33 cellular contexts compared by ENCODE assay signal in genomic region chr3:114619771-114620170, GRCh38.
"Had no signal": no experiment of that assay in that cellular context is flagged by ENCODE, and none has a peak within 500 bp of the region (broad histone marks: within the 10 kb centered on the region; RNA-seq: fewer than 3 reads in every experiment).

No MANE protein-coding gene starts in this region.

- H3K4me3 ChIP-seq: body of pancreas, gastrocnemius medialis, heart left ventricle had no signal

- H3K9me3 Mint-ChIP-seq: activated B cell treated with CpG ODN at 0.5 μM for 24 hours; activated CD4-positive, alpha-beta memory T cell treated with anti-CD3 and anti-CD28 coated beads, Interleukin-2, amount 10 ng/mL, durations not matched to agents 7 days and 5 days; activated CD4-positive, alpha-beta T cell treated with anti-CD3 and anti-CD28 coated beads, Interleukin-2, amount 10 ng/mL, durations not matched to agents 24 days and 14 days; activated T-cell treated with anti-CD3 and anti-CD28 coated beads, Interleukin-2, amount 50 U/mL, for 24 hours; activated T-cell treated with anti-CD3 and anti-CD28 coated beads, Interleukin-2, amount 50 U/mL, for 72 hours; central memory CD8-positive, alpha-beta T cell; effector memory CD8-positive, alpha-beta T cell; T-helper 2 cell treated with Interferon-gamma antibody and Interleukin-4, amounts not matched to agents 5 μg/mL and 100 μg/mL, for 36 hours had no signal

- H3K27me3 ChIP-seq: body of pancreas, gastrocnemius medialis, heart left ventricle had no signal

- H3K27me3 Mint-ChIP-seq: activated B cell treated with CpG ODN at 0.5 μM for 24 hours; activated CD4-positive, alpha-beta memory T cell treated with anti-CD3 and anti-CD28 coated beads, Interleukin-2, amount 10 ng/mL, durations not matched to agents 7 days and 5 days; activated CD4-positive, alpha-beta T cell treated with anti-CD3 and anti-CD28 coated beads, Interleukin-2, amount 10 ng/mL, durations not matched to agents 24 days and 14 days; activated naive CD8-positive, alpha-beta T cell; activated T-cell treated with anti-CD3 and anti-CD28 coated beads, Interleukin-2, amount 50 U/mL, for 24 hours; activated T-helper 17 cell treated with anti-CD3 and anti-CD28 coated beads, Interleukin-2, amount 50 U/mL, for 72 hours; central memory CD8-positive, alpha-beta T cell; effector memory CD8-positive, alpha-beta T cell; T-helper 17 cell had no signal

- H3K4me3 Mint-ChIP-seq: activated B cell treated with CpG ODN at 0.5 μM for 24 hours; activated CD4-positive, alpha-beta memory T cell treated with anti-CD3 and anti-CD28 coated beads, Interleukin-2, amount 10 ng/mL, durations not matched to agents 7 days and 5 days; activated CD4-positive, alpha-beta T cell treated with anti-CD3 and anti-CD28 coated beads, Interleukin-2, amount 10 ng/mL, durations not matched to agents 24 days and 14 days; activated naive CD8-positive, alpha-beta T cell; activated T-cell treated with anti-CD3 and anti-CD28 coated beads, Interleukin-2, amount 50 U/mL, for 24 hours; activated T-cell treated with anti-CD3 and anti-CD28 coated beads, Interleukin-2, amount 50 U/mL, for 72 hours; activated T-helper 17 cell treated with anti-CD3 and anti-CD28 coated beads, Interleukin-2, amount 50 U/mL, for 72 hours; central memory CD8-positive, alpha-beta T cell; effector memory CD8-positive, alpha-beta T cell; T-helper 17 cell; T-helper 2 cell treated with Interferon-gamma antibody and Interleukin-4, amounts not matched to agents 5 μg/mL and 100 μg/mL, for 36 hours had no signal

- H3K9me3 ChIP-seq: body of pancreas, gastrocnemius medialis, heart left ventricle had no signal

- FAIRE-seq: colon had no signal

- H3K27ac ChIP-seq: body of pancreas, heart left ventricle, WERI-Rb-1 had no signal

- H3K27ac Mint-ChIP-seq: activated B cell treated with CpG ODN at 0.5 μM for 24 hours; activated CD4-positive, alpha-beta memory T cell treated with anti-CD3 and anti-CD28 coated beads, Interleukin-2, amount 10 ng/mL, durations not matched to agents 7 days and 5 days; activated CD4-positive, alpha-beta T cell treated with anti-CD3 and anti-CD28 coated beads, Interleukin-2, amount 10 ng/mL, durations not matched to agents 24 days and 14 days; activated naive CD8-positive, alpha-beta T cell; activated T-cell treated with anti-CD3 and anti-CD28 coated beads, Interleukin-2, amount 50 U/mL, for 24 hours; activated T-cell treated with anti-CD3 and anti-CD28 coated beads, Interleukin-2, amount 50 U/mL, for 72 hours; activated T-helper 17 cell treated with anti-CD3 and anti-CD28 coated beads, Interleukin-2, amount 50 U/mL, for 72 hours; effector memory CD8-positive, alpha-beta T cell; T-helper 17 cell; T-helper 2 cell treated with Interferon-gamma antibody and Interleukin-4, amounts not matched to agents 5 μg/mL and 100 μg/mL, for 36 hours had no signal

- H3K36me3 ChIP-seq: gastrocnemius medialis, heart left ventricle, WERI-Rb-1 had no signal

- DNase-seq: activated B cell treated with CpG ODN at 0.5 μM for 24 hours; activated CD4-positive, alpha-beta memory T cell treated with anti-CD3 and anti-CD28 coated beads, Interleukin-2, amount 10 ng/mL, durations not matched to agents 7 days and 5 days; activated CD4-positive, alpha-beta T cell treated with anti-CD3 and anti-CD28 coated beads, Interleukin-2, amount 10 ng/mL, durations not matched to agents 24 days and 14 days; activated CD4-positive, alpha-beta T cell treated with anti-CD3 and anti-CD28 coated beads, Interleukin-2, amount 50 U/mL, for 4 hours; activated CD8-positive, alpha-beta memory T cell treated with anti-CD3 and anti-CD28 coated beads, Interleukin-2, amount 50 U/mL, for 48 hours; activated effector memory CD4-positive, alpha-beta T cell treated with Interleukin-2 at 50 U/mL for 16 hours; activated gamma-delta T cell treated with Interleukin-2 at 50 U/mL for 16 hours; activated naive CD4-positive, alpha-beta T cell treated with anti-CD3 and anti-CD28 coated beads, Interleukin-2, amount 50 U/mL, for 16 hours; activated naive CD4-positive, alpha-beta T cell treated with Interleukin-2 at 50 U/mL for 16 hours; activated T-cell treated with anti-CD3 and anti-CD28 coated beads for 4 hours; activated T-cell treated with anti-CD3 and anti-CD28 coated beads, Interleukin-2, amount 50 U/mL, for 24 hours; activated T-cell treated with anti-CD3 and anti-CD28 coated beads, Interleukin-2, amount 50 U/mL, for 72 hours; amniotic stem cell; anterior cingulate cortex; body of pancreas; cortex of kidney; dermis blood vessel endothelial cell; effector CD4-positive, alpha-beta T cell; effector memory CD8-positive, alpha-beta T cell; foreskin fibroblast; gastrocnemius medialis; glutamatergic neuron; heart left ventricle; hypothalamus; T-helper 1 cell; T-helper 17 cell; T1000; WERI-Rb-1 had no signal

- H3K4me1 Mint-ChIP-seq: activated CD4-positive, alpha-beta memory T cell treated with anti-CD3 and anti-CD28 coated beads, Interleukin-2, amount 10 ng/mL, durations not matched to agents 7 days and 5 days; activated CD4-positive, alpha-beta T cell treated with anti-CD3 and anti-CD28 coated beads, Interleukin-2, amount 10 ng/mL, durations not matched to agents 24 days and 14 days; T-helper 17 cell had no signal
